ENCODE assay signal across 1 cellular context in the genomic region with DNA sequence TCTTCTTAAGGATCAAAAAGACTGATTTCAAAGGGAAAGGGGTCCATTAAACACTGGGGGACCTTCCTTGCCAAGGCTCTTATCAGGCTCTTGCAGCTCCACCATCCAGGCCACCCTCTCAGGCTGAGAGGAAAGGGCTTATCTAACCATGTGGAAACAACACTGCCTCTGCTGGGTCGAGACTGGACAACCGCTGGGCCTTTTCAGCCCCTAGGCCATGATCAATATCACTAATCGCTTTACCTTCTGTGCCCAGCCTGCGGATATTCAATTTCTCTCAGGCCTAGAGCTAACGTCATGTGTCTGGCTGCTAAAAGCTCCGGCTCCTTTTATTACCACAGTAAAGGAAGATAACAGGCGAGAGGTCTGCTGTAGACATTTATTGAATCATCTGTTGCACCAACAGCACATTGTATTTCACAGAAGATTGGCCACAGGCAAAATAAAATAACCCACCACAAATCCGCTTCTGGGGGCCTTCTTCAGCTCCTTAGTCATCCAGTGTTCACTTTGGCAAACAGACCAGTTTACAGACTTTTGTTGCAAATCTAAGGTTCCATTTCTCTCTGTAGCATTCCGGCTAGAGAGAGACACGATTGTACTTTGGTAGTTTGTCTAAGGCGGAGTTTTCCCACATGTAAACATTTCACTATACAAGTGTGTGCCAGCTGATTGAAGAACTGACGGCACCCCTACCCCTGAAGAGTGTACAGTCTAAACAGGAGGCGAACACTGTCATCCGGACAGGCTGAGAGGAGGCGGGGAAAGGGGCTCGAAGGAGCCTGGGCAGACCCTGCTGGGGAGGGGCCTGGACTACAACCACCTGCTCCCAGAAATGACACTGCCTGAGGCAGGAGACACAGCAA.
TF ChIP-seq lines count a peak whose summit lies in the region.

No MANE protein-coding gene starts in this region.

TF ChIP-seq in K562, 482 proteins besides CTCF, POLR2A, EP300 and RAD21 (continued from another document and continues in another):
- TF ChIP-seq NR2C1 (IDR thresholded peaks at IDR 0.05) = no peak; the same call in 1 of the 2 replicates
- TF ChIP-seq NR2C1 (tag; IDR thresholded peaks at IDR 0.05) = no peak; the same call in none of the 2 replicates
- TF ChIP-seq ZNF124 (CRISPR knock-in tag; IDR thresholded peaks at IDR 0.05) = no peak
- no peak for TF ChIP-seq ZFP30 (CRISPR knock-in tag; IDR thresholded peaks at IDR 0.05; ENCODE audit: borderline replicate concordance)
- no peak for TF ChIP-seq FIP1L1 (IDR thresholded peaks at IDR 0.05; ENCODE audit: low read depth, low read length, poor library complexity, severe bottlenecking)
- no peak for TF ChIP-seq ZNF395 (CRISPR knock-in tag; IDR thresholded peaks at IDR 0.05)
- TF ChIP-seq NFE2L1 (tag; IDR thresholded peaks at IDR 0.05; ENCODE audit: borderline replicate concordance, low read depth) = no peak
- TF ChIP-seq PTRF (tag; IDR thresholded peaks at IDR 0.05) = peak; percentile 50; the same call in 1 of the 2 replicates
- no peak for TF ChIP-seq SIN3B (IDR thresholded peaks at IDR 0.05; ENCODE audit: low read depth)
- no peak for TF ChIP-seq HNRNPK (IDR thresholded peaks at IDR 0.05; ENCODE audit: low read depth, low read length, poor library complexity, severe bottlenecking)
- no peak for TF ChIP-seq MCM2 (IDR thresholded peaks at IDR 0.05; ENCODE audit: low read depth)
- TF ChIP-seq MECOM (CRISPR knock-in tag; IDR thresholded peaks at IDR 0.05) = no peak
- no peak for TF ChIP-seq ZNF655 (CRISPR knock-in tag; IDR thresholded peaks at IDR 0.05)
- TF ChIP-seq ZFP1 (CRISPR knock-in tag; IDR thresholded peaks at IDR 0.05) = no peak
- no peak for TF ChIP-seq IFI16 (CRISPR knock-in tag; IDR thresholded peaks at IDR 0.05)
- TF ChIP-seq, protein P1, sequence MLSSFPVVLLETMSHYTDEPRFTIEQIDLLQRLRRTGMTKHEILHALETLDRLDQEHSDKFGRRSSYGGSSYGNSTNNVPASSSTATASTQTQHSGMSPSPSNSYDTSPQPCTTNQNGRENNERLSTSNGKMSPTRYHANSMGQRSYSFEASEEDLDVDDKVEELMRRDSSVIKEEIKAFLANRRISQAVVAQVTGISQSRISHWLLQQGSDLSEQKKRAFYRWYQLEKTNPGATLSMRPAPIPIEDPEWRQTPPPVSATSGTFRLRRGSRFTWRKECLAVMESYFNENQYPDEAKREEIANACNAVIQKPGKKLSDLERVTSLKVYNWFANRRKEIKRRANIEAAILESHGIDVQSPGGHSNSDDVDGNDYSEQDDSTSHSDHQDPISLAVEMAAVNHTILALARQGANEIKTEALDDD (IDR thresholded peaks at IDR 0.05) = peak; percentile 78
- TF ChIP-seq USF2 (CRISPR knock-in tag; IDR thresholded peaks at IDR 0.05) = no peak
- TF ChIP-seq ELK3 (CRISPR knock-in tag; IDR thresholded peaks at IDR 0.05) = no peak
- TF ChIP-seq RAD51 (IDR thresholded peaks at IDR 0.05; ENCODE audit: borderline replicate concordance, low read depth) = peak; percentile 38; the same call in 1 of the 2 replicates
- TF ChIP-seq SP1 (CRISPR knock-in tag; IDR thresholded peaks at IDR 0.05) = no peak
- no peak for TF ChIP-seq NCOA2 (IDR thresholded peaks at IDR 0.05; ENCODE audit: partially characterized antibody in 2 of 2)
- TF ChIP-seq SREBF2 (CRISPR knock-in tag; IDR thresholded peaks at IDR 0.05) = no peak
- no peak for TF ChIP-seq MAFF (IDR thresholded peaks at IDR 0.05; ENCODE audit: low read length)
- no peak for TF ChIP-seq PHTF2 (CRISPR knock-in tag; IDR thresholded peaks at IDR 0.05)
- TF ChIP-seq, protein P2, sequence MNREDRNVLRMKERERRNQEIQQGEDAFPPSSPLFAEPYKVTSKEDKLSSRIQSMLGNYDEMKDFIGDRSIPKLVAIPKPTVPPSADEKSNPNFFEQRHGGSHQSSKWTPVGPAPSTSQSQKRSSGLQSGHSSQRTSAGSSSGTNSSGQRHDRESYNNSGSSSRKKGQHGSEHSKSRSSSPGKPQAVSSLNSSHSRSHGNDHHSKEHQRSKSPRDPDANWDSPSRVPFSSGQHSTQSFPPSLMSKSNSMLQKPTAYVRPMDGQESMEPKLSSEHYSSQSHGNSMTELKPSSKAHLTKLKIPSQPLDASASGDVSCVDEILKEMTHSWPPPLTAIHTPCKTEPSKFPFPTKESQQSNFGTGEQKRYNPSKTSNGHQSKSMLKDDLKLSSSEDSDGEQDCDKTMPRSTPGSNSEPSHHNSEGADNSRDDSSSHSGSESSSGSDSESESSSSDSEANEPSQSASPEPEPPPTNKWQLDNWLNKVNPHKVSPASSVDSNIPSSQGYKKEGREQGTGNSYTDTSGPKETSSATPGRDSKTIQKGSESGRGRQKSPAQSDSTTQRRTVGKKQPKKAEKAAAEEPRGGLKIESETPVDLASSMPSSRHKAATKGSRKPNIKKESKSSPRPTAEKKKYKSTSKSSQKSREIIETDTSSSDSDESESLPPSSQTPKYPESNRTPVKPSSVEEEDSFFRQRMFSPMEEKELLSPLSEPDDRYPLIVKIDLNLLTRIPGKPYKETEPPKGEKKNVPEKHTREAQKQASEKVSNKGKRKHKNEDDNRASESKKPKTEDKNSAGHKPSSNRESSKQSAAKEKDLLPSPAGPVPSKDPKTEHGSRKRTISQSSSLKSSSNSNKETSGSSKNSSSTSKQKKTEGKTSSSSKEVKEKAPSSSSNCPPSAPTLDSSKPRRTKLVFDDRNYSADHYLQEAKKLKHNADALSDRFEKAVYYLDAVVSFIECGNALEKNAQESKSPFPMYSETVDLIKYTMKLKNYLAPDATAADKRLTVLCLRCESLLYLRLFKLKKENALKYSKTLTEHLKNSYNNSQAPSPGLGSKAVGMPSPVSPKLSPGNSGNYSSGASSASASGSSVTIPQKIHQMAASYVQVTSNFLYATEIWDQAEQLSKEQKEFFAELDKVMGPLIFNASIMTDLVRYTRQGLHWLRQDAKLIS (CRISPR knock-in tag; IDR thresholded peaks at IDR 0.05) = no peak
- TF ChIP-seq FOXP1 (CRISPR knock-in tag; IDR thresholded peaks at IDR 0.05) = no peak
- no peak for TF ChIP-seq CBX1 (IDR thresholded peaks at IDR 0.05; ENCODE audit: low read depth)
- no peak; the same call in 1 of the 2 replicates for TF ChIP-seq RFX5 (IDR thresholded peaks at IDR 0.05; ENCODE audit: low read depth, low read length)
- no peak for TF ChIP-seq ZNF551 (CRISPR knock-in tag; IDR thresholded peaks at IDR 0.05)
- TF ChIP-seq, protein P3, sequence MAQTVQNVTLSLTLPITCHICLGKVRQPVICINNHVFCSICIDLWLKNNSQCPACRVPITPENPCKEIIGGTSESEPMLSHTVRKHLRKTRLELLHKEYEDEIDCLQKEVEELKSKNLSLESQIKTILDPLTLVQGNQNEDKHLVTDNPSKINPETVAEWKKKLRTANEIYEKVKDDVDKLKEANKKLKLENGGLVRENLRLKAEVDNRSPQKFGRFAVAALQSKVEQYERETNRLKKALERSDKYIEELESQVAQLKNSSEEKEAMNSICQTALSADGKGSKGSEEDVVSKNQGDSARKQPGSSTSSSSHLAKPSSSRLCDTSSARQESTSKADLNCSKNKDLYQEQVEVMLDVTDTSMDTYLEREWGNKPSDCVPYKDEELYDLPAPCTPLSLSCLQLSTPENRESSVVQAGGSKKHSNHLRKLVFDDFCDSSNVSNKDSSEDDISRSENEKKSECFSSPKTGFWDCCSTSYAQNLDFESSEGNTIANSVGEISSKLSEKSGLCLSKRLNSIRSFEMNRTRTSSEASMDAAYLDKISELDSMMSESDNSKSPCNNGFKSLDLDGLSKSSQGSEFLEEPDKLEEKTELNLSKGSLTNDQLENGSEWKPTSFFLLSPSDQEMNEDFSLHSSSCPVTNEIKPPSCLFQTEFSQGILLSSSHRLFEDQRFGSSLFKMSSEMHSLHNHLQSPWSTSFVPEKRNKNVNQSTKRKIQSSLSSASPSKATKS (CRISPR knock-in tag; IDR thresholded peaks at IDR 0.05) = no peak
- peak; percentile 55 to 78; a peak in 3 of 4 replicates for TF ChIP-seq TBL1XR1 (IDR thresholded peaks at IDR 0.05; ENCODE audit: low read length in 2 of 2)
- peak; percentile 87 for TF ChIP-seq SOX6 (IDR thresholded peaks at IDR 0.05)
- peak; percentile 79 to 85; a peak in 3 of 4 replicates for TF ChIP-seq TRIM24 (IDR thresholded peaks at IDR 0.05)
- no peak for TF ChIP-seq ETS2 (tag; IDR thresholded peaks at IDR 0.05; ENCODE audit: borderline replicate concordance, poor library complexity, severe bottlenecking)
- TF ChIP-seq, protein P4, sequence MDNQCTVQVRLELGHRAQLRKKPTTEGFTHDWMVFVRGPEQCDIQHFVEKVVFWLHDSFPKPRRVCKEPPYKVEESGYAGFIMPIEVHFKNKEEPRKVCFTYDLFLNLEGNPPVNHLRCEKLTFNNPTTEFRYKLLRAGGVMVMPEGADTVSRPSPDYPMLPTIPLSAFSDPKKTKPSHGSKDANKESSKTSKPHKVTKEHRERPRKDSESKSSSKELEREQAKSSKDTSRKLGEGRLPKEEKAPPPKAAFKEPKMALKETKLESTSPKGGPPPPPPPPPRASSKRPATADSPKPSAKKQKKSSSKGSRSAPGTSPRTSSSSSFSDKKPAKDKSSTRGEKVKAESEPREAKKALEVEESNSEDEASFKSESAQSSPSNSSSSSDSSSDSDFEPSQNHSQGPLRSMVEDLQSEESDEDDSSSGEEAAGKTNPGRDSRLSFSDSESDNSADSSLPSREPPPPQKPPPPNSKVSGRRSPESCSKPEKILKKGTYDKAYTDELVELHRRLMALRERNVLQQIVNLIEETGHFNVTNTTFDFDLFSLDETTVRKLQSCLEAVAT (IDR thresholded peaks at IDR 0.05) = no peak
- TF ChIP-seq MBD2 (IDR thresholded peaks at IDR 0.05; ENCODE audit: borderline replicate concordance, low read depth) = peak; percentile 74
- TF ChIP-seq CHAMP1 (IDR thresholded peaks at IDR 0.05) = peak; percentile 47; the same call in 1 of the 2 replicates
- TF ChIP-seq TRIM28 (IDR thresholded peaks at IDR 0.05) = no peak
- TF ChIP-seq ZNF354B (CRISPR knock-in tag; IDR thresholded peaks at IDR 0.05) = 0 out of 2 replicates have a peak, but pooled peaks have one; percentile 12
- no peak for TF ChIP-seq CSDE1 (IDR thresholded peaks at IDR 0.05)
- peak in 1 of 2 experiments; percentile 53 for TF ChIP-seq E2F6 (IDR thresholded peaks at IDR 0.05; ENCODE audit: borderline replicate concordance in 1 of 2, extremely low read depth in 1 of 2, insufficient read depth in 1 of 2, insufficient read length in 1 of 2, low read depth in 1 of 2, low read length in 1 of 2, poor library complexity in 1 of 2, severe bottlenecking in 1 of 2)
- no peak for TF ChIP-seq DNMT1 (IDR thresholded peaks at IDR 0.05)
- no peak for TF ChIP-seq EWSR1 (IDR thresholded peaks at IDR 0.05; ENCODE audit: borderline replicate concordance, low read depth, partially characterized antibody)
- TF ChIP-seq ZNF165 (CRISPR knock-in tag; IDR thresholded peaks at IDR 0.05; ENCODE audit: borderline replicate concordance) = no peak
- peak in 1 of 2 experiments; percentile 82; a peak in 2 of 4 replicates for TF ChIP-seq HDAC1 (IDR thresholded peaks at IDR 0.05)
- TF ChIP-seq TCF7L2 (IDR thresholded peaks at IDR 0.05; ENCODE audit: low read depth, low read length) = no peak
